Comparison of ENCODE assay signal across 5 cellular contexts in the genomic region with DNA sequence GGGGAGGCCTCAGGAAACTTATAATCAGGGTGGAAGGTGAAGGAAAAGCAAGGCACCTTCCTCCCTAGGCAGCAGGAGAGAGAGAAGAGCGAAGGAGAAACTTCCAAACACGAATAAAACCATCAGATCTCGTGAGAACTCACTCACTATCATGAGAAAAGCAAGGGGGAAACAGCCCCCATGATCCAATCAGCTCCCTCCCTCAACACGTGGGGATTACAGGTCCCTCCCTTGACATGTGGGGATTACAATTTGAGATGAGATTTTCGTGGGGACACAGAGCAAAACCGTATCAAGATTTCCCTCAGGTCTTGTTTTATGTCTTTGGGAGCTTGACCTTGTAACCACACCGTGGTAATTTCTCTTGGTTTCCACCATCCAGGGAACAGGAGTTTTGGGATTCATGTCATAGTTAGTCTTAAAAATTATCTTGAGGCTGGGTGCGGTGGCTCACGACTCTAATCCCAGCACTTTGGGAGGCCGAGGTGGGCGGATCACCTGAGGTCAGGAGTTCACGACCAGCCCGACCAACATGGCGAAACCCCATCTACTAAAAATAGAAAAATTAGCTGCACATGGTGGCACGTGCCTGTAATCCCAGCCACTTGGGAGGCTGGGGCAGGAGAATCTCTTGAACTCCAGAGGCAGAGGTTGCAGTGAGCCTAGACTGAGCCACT.
"Had no signal": no experiment of that assay in that cellular context is flagged by ENCODE, and none has a peak within 500 bp of the region (broad histone marks: within the 10 kb centered on the region; RNA-seq: fewer than 3 reads in every experiment).

No MANE protein-coding gene starts in this region.

- H2AFZ ChIP-seq: GM23248 had no signal

- DNase-seq: GM23248, GOT3, H7, HCEC 1CT, IMR-90 had no signal

- H3K27ac ChIP-seq: GM23248 had no signal

- H3K4me3 ChIP-seq: GM23248 had no signal

- H3K9ac ChIP-seq: GM23248 had no signal
